7 cellular contexts compared by ENCODE assay signal in genomic region chr20:25248501-25249172, GRCh38. TPM values are rescaled to one million over a fixed set of nuclear protein-coding genes. Genes with fewer than 3 reads are reported as not detected.
DNase-seq lines count a peak whose midpoint lies in the region; ATAC-seq and TF ChIP-seq lines count a peak whose summit lies in the region.

No MANE protein-coding gene starts in this region.

- peak overlapping the region; percentile 36 for H2AFZ ChIP-seq in neural cell (ENCODE audit: low read depth, low read length)

- peaks cover 9% of the 10 kb centered on the region for H3K36me3 Mint-ChIP-seq in activated CD8-positive, alpha-beta T cell treated with anti-CD3 and anti-CD28 coated beads, Interleukin-2, amount 10 ng/mL, durations not matched to agents 7 days and 5 days (ENCODE audit: low read depth)

- H3K9me3 Mint-ChIP-seq in activated CD8-positive, alpha-beta T cell treated with anti-CD3 and anti-CD28 coated beads, Interleukin-2, amount 10 ng/mL, durations not matched to agents 7 days and 5 days (ENCODE audit: insufficient read depth), result no peaks in the 10 kb centered on the region

- peaks cover 5% of the 10 kb centered on the region for H3F3A ChIP-seq in neural cell (ENCODE audit: insufficient read depth, low read length, poor library complexity, severe bottlenecking)

- H3K4me3 ChIP-seq in Jurkat, Clone E6-1 (ENCODE audit: low read length), result peak overlapping the region; percentile 87
- peak overlapping the region; percentile 66 to 94 for H3K4me3 ChIP-seq in gastroesophageal sphincter
- H3K4me3 ChIP-seq in neural cell (ENCODE audit: low read length), result peak overlapping the region; percentile 95

- no peak for TF ChIP-seq RAD21 in neural cell (conservative IDR thresholded peaks at IDR 0.05)

- no peak for TF ChIP-seq EP300 in gastroesophageal sphincter (IDR thresholded peaks at IDR 0.05)
- no peak for TF ChIP-seq EP300 in neural cell (conservative IDR thresholded peaks at IDR 0.05; ENCODE audit: poor library complexity, severe bottlenecking)

- no peaks in the 10 kb centered on the region for H3K36me3 ChIP-seq in gastroesophageal sphincter
- H3K36me3 ChIP-seq in neural cell (ENCODE audit: insufficient read depth, low read length), result no peaks in the 10 kb centered on the region

- CTCF ChIA-PET in activated CD8-positive, alpha-beta T cell treated with anti-CD3 and anti-CD28 coated beads, Interleukin-2, amount 10 ng/mL, durations not matched to agents 7 days and 5 days (lab: Charles Lee), result interaction anchor here (1.2 to 4.0 kb wide), 3 partner anchors 10 to 158 kb away, joined by 3 to 23 read pairs (median 5); no protein-coding TSS in a partner anchor

- ATAC-seq in GM21515 (IDR thresholded peaks at IDR 0.05; ENCODE audit: unreplicated experiment) (peak; percentile 22), gastroesophageal sphincter (peak; percentile 30)
- ATAC-seq in activated CD8-positive, alpha-beta T cell treated with anti-CD3 and anti-CD28 coated beads, Interleukin-2, amount 10 ng/mL, durations not matched to agents 7 days and 5 days, result peak; percentile 45

- peak overlapping the region; percentile 75 for H3K9ac ChIP-seq in neural cell (ENCODE audit: low read length)

- H3K4me2 ChIP-seq in neural cell (ENCODE audit: low read length), result peak overlapping the region; percentile 91

- H3K9me2 ChIP-seq in neural cell (ENCODE audit: insufficient read depth, low read length), result no peaks in the 10 kb centered on the region

- H3K4me1 Mint-ChIP-seq in activated CD8-positive, alpha-beta T cell treated with anti-CD3 and anti-CD28 coated beads, Interleukin-2, amount 10 ng/mL, durations not matched to agents 7 days and 5 days (ENCODE audit: low read depth), result peaks cover 47% of the 10 kb centered on the region

- H3K79me2 ChIP-seq in neural cell (replicated peaks; ENCODE audit: insufficient read depth, low read length), result peaks cover 43% of the 10 kb centered on the region

- POLR2A ChIA-PET in activated CD8-positive, alpha-beta T cell treated with anti-CD3 and anti-CD28 coated beads, Interleukin-2, amount 10 ng/mL, durations not matched to agents 7 days and 5 days (lab: Charles Lee), result interaction anchor here (0.7 to 2.3 kb wide), 5 partner anchors 8 to 179 kb away, joined by 3 to 11 read pairs (median 3); partner anchors contain the start of gene ENTPD6

- H3K9me3 ChIP-seq in gastroesophageal sphincter (no peaks in the 10 kb centered on the region), neural cell (ENCODE audit: low read length) (no peaks in the 10 kb centered on the region)

- peaks cover 13% of the 10 kb centered on the region for H3K27me3 Mint-ChIP-seq in activated CD8-positive, alpha-beta T cell treated with anti-CD3 and anti-CD28 coated beads, Interleukin-2, amount 10 ng/mL, durations not matched to agents 7 days and 5 days (ENCODE audit: low read depth)

- TF ChIP-seq CTCF in gastroesophageal sphincter (IDR thresholded peaks at IDR 0.05) (peak in 2 of 4 experiments; percentile 9), neural cell (IDR thresholded peaks at IDR 0.05; ENCODE audit: poor library complexity, severe bottlenecking) (no peak)

- 2 to 7% methylated on average over 5 to 6 of the region's 43 CpGs for WGBS in gastroesophageal sphincter (ENCODE audit: low coverage in 1 of 2), 2 donors

- H3K4me1 ChIP-seq in gastroesophageal sphincter, result peaks cover 2 to 65% (median 36%) of the 10 kb centered on the region in 3 donors

- peak overlapping the region; percentile 82 for H3K27ac Mint-ChIP-seq in activated CD8-positive, alpha-beta T cell treated with anti-CD3 and anti-CD28 coated beads, Interleukin-2, amount 10 ng/mL, durations not matched to agents 7 days and 5 days

- H3K27me3 ChIP-seq in gastroesophageal sphincter (no peaks in the 10 kb centered on the region), neural cell (ENCODE audit: insufficient read depth, low read depth, low read length) (no peaks in the 10 kb centered on the region)

- in situ Hi-C loops in G401 (cut with HindIII; ENCODE audit: low sequenced_read_pairs), result no loop called here

- no peak for TF ChIP-seq POLR2A in gastroesophageal sphincter (IDR thresholded peaks at IDR 0.05)

- peak overlapping the region; percentile 92 for H3K4me3 Mint-ChIP-seq in activated CD8-positive, alpha-beta T cell treated with anti-CD3 and anti-CD28 coated beads, Interleukin-2, amount 10 ng/mL, durations not matched to agents 7 days and 5 days

- peak; percentile 65 for DNase-seq in G401 (ENCODE audit: low spot score)
- no peak for DNase-seq in Jurkat, Clone E6-1 (ENCODE audit: low read depth, low spot score)
- DNase-seq in activated CD8-positive, alpha-beta T cell treated with anti-CD3 and anti-CD28 coated beads, Interleukin-2, amount 10 ng/mL, durations not matched to agents 7 days and 5 days, result no peak
- no peak for DNase-seq in stimulated activated CD4-positive, alpha-beta T cell treated with anti-CD3 and anti-CD28 coated beads, Interleukin-4, amount 100 ng/mL, for 24 hours

- H4K20me1 ChIP-seq in neural cell (ENCODE audit: insufficient read depth), result no peaks in the 10 kb centered on the region

- H3K27ac ChIP-seq in gastroesophageal sphincter (peak overlapping the region; percentile 73 to 99 (median 96)), neural cell (ENCODE audit: low read length) (peak overlapping the region; percentile 54)

TF ChIP-seq in neural cell, 6 proteins besides CTCF, POLR2A, EP300 and RAD21:
- no peak for TF ChIP-seq MXI1 (conservative IDR thresholded peaks at IDR 0.05; ENCODE audit: poor library complexity, severe bottlenecking)
- no peak for TF ChIP-seq EZH2 (IDR thresholded peaks at IDR 0.05; ENCODE audit: borderline replicate concordance, insufficient read depth, low read length, poor library complexity, severe bottlenecking)
- TF ChIP-seq POLR2AphosphoS5 (IDR thresholded peaks at IDR 0.05), result no peak
- no peak for TF ChIP-seq TAF1 (IDR thresholded peaks at IDR 0.05; ENCODE audit: low read depth)
- TF ChIP-seq SMC3 (conservative IDR thresholded peaks at IDR 0.05; ENCODE audit: poor library complexity), result no peak
- TF ChIP-seq REST (IDR thresholded peaks at IDR 0.05; ENCODE audit: borderline replicate concordance), result no peak

RNA-seq across cellular contexts. Expression of gene PYGB, which starts 0.8 kb away (rescaled TPM):
- total RNA-seq in G401 (2014; rRNA removed; shearing (Covaris generic)), result 48.4 and 63.3 TPM in 2 replicates
- polyA plus RNA-seq in Jurkat, Clone E6-1 (2012; ENCODE audit: insufficient read depth, insufficient read length), result 29.3 TPM
- total RNA-seq in activated CD8-positive, alpha-beta T cell treated with anti-CD3 and anti-CD28 coated beads, Interleukin-2, amount 10 ng/mL, durations not matched to agents 7 days and 5 days, result 10 to 100 TPM; 33.9 TPM
- 100 to 1,000 TPM; 131 to 663 (median 337) TPM for total RNA-seq in gastroesophageal sphincter
- polyA plus RNA-seq in neural cell, result 70.5 and 77.9 TPM in 2 replicates
- polyA minus RNA-seq in neural cell, result 91.0 and 103 TPM in 2 replicates

RNA-seq across cellular contexts. Expression of gene ENTPD6, which starts 53.1 kb away (rescaled TPM):
- total RNA-seq in G401 (2014; rRNA removed; shearing (Covaris generic)), result 68.3 and 71.3 TPM in 2 replicates
- 64.8 TPM for polyA plus RNA-seq in Jurkat, Clone E6-1 (2012; ENCODE audit: insufficient read depth, insufficient read length)
- 10 to 100 TPM; 31.9 TPM for total RNA-seq in activated CD8-positive, alpha-beta T cell treated with anti-CD3 and anti-CD28 coated beads, Interleukin-2, amount 10 ng/mL, durations not matched to agents 7 days and 5 days
- 10 to 100 TPM; 34.8 to 49.2 (median 43.9) TPM for total RNA-seq in gastroesophageal sphincter
- polyA plus RNA-seq in neural cell, result 143 and 184 TPM in 2 replicates
- 90.6 and 111 TPM in 2 replicates for polyA minus RNA-seq in neural cell
